Comparison of ENCODE assay signal across 1 cellular context in the genomic region with DNA sequence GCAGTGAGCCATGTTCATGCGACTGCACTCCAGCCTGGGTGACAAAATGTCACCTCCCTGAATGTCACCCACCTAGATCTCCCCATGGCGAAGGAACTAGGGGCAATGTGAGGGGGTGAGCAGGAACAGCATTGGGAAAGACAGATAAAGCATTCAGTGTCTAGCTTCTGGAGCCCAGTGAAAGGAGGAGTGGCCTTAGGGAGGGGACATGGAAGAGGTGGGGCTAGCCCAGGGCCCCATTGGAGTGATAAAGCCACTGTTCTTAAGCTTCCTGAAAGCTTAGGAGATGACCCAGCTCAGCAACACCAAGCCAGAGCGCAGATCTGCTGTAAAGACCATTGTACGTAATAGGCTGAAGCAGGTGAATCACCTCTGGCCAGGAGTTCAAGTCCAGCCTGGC.
TF ChIP-seq lines count a peak whose summit lies in the region.

No MANE protein-coding gene starts in this region.

TF ChIP-seq in WTC11, 78 proteins besides CTCF, POLR2A, EP300 and RAD21 (continued from another document):
- TF ChIP-seq, protein P1, sequence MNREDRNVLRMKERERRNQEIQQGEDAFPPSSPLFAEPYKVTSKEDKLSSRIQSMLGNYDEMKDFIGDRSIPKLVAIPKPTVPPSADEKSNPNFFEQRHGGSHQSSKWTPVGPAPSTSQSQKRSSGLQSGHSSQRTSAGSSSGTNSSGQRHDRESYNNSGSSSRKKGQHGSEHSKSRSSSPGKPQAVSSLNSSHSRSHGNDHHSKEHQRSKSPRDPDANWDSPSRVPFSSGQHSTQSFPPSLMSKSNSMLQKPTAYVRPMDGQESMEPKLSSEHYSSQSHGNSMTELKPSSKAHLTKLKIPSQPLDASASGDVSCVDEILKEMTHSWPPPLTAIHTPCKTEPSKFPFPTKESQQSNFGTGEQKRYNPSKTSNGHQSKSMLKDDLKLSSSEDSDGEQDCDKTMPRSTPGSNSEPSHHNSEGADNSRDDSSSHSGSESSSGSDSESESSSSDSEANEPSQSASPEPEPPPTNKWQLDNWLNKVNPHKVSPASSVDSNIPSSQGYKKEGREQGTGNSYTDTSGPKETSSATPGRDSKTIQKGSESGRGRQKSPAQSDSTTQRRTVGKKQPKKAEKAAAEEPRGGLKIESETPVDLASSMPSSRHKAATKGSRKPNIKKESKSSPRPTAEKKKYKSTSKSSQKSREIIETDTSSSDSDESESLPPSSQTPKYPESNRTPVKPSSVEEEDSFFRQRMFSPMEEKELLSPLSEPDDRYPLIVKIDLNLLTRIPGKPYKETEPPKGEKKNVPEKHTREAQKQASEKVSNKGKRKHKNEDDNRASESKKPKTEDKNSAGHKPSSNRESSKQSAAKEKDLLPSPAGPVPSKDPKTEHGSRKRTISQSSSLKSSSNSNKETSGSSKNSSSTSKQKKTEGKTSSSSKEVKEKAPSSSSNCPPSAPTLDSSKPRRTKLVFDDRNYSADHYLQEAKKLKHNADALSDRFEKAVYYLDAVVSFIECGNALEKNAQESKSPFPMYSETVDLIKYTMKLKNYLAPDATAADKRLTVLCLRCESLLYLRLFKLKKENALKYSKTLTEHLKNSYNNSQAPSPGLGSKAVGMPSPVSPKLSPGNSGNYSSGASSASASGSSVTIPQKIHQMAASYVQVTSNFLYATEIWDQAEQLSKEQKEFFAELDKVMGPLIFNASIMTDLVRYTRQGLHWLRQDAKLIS (CRISPR knock-in tag; IDR thresholded peaks at IDR 0.05; ENCODE audit: borderline replicate concordance) = no peak
- TF ChIP-seq, protein P2, sequence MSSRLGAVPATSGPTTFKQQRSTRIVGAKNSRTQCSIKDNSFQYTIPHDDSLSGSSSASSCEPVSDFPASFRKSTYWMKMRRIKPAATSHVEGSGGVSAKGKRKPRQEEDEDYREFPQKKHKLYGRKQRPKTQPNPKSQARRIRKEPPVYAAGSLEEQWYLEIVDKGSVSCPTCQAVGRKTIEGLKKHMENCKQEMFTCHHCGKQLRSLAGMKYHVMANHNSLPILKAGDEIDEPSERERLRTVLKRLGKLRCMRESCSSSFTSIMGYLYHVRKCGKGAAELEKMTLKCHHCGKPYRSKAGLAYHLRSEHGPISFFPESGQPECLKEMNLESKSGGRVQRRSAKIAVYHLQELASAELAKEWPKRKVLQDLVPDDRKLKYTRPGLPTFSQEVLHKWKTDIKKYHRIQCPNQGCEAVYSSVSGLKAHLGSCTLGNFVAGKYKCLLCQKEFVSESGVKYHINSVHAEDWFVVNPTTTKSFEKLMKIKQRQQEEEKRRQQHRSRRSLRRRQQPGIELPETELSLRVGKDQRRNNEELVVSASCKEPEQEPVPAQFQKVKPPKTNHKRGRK (CRISPR knock-in tag; IDR thresholded peaks at IDR 0.05; ENCODE audit: borderline replicate concordance) = no peak
- TF ChIP-seq, protein P3, sequence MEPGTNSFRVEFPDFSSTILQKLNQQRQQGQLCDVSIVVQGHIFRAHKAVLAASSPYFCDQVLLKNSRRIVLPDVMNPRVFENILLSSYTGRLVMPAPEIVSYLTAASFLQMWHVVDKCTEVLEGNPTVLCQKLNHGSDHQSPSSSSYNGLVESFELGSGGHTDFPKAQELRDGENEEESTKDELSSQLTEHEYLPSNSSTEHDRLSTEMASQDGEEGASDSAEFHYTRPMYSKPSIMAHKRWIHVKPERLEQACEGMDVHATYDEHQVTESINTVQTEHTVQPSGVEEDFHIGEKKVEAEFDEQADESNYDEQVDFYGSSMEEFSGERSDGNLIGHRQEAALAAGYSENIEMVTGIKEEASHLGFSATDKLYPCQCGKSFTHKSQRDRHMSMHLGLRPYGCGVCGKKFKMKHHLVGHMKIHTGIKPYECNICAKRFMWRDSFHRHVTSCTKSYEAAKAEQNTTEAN (CRISPR knock-in tag; IDR thresholded peaks at IDR 0.05) = no peak
- TF ChIP-seq NR2C2 (CRISPR knock-in tag; IDR thresholded peaks at IDR 0.05) = no peak
- no peak for TF ChIP-seq TP53 (CRISPR knock-in tag; IDR thresholded peaks at IDR 0.05)
- TF ChIP-seq SMAD3 (CRISPR knock-in tag; IDR thresholded peaks at IDR 0.05; ENCODE audit: borderline replicate concordance) = no peak
- TF ChIP-seq, protein P4, sequence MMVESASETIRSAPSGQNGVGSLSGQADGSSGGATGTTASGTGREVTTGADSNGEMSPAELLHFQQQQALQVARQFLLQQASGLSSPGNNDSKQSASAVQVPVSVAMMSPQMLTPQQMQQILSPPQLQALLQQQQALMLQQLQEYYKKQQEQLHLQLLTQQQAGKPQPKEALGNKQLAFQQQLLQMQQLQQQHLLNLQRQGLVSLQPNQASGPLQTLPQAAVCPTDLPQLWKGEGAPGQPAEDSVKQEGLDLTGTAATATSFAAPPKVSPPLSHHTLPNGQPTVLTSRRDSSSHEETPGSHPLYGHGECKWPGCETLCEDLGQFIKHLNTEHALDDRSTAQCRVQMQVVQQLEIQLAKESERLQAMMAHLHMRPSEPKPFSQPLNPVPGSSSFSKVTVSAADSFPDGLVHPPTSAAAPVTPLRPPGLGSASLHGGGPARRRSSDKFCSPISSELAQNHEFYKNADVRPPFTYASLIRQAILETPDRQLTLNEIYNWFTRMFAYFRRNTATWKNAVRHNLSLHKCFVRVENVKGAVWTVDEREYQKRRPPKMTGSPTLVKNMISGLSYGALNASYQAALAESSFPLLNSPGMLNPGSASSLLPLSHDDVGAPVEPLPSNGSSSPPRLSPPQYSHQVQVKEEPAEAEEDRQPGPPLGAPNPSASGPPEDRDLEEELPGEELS (CRISPR knock-in tag; IDR thresholded peaks at IDR 0.05) = no peak
- no peak for TF ChIP-seq NFYB (CRISPR knock-in tag; conservative IDR thresholded peaks at IDR 0.05; ENCODE audit: low read depth)
- no peak for TF ChIP-seq ZNF423 (CRISPR knock-in tag; IDR thresholded peaks at IDR 0.05)
- TF ChIP-seq, protein P5, sequence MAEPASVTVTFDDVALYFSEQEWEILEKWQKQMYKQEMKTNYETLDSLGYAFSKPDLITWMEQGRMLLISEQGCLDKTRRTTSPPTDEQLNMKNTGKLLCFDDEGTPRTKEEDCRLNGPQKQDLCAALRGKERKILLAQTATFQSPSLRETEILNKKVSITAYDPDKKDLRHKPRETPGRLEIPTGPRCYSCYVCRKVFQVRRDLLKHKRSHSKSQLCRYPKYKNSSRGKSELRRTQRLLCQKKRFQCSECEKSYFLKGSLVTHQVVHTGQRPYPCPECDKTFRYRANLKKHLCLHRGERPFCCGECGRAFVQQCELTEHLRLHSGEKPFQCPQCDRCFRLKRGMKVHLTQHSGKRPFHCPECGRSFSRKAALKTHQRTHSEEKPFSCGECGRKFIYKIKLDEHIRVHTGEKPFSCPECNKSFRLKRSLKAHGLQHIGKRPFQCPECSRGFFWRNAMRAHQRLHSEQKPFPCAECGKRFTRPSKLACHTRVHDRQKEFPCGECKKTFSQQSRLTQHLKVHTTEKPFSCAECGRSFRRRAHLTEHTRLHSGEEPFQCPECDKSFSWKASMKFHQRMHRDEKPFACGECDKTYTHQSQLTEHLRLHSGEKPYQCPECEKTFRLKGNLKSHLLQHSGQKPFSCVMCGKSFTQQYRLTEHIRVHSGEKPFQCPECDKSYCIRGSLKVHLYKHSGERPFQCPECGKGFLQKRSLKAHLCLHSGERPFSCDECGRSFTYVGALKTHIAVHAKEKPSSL (CRISPR knock-in tag; conservative IDR thresholded peaks at IDR 0.05) = no peak
- TF ChIP-seq FOXK1 (CRISPR knock-in tag; IDR thresholded peaks at IDR 0.05) = no peak
- no peak for TF ChIP-seq ZNF396 (CRISPR knock-in tag; IDR thresholded peaks at IDR 0.05; ENCODE audit: borderline replicate concordance)
- TF ChIP-seq ZNF121 (CRISPR knock-in tag; IDR thresholded peaks at IDR 0.05) = no peak
- TF ChIP-seq ZNF317 (CRISPR knock-in tag; IDR thresholded peaks at IDR 0.05; ENCODE audit: borderline replicate concordance, low read depth) = no peak
